In the genomic region with DNA sequence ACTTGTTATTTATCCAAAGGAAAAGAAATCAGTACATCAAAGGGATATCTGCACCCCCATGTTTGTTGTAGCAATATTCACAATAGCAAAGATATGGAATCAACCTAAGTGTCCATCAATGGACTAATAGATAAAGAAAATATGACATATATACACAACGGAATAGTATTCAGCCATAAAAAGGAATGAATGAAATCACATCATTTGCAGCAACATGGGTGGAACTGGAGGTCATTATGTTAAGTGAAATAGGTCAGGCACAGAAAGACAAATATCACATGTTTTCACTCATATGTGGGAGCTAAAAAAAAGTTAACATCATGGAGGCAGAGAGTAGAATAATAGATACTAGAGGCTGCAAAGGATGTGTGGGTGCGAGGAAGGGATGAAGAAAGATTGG, we compare ENCODE assay signal across 26 cellular contexts.
"Had no signal": no experiment of that assay in that cellular context is flagged by ENCODE, and none has a peak within 500 bp of the region (broad histone marks: within the 10 kb centered on the region; RNA-seq: fewer than 3 reads in every experiment).

No MANE protein-coding gene starts in this region.

- H3K4me1 ChIP-seq: colonic mucosa, gastrocnemius medialis, left lung, lower lobe of right lung had no signal

- H3K9me3 ChIP-seq: colonic mucosa, esophagus squamous epithelium, gastrocnemius medialis, heart right ventricle, left lung, lower lobe of right lung had no signal

- ATAC-seq: effector memory CD8-positive, alpha-beta T cell; esophagus mucosa; gastrocnemius medialis; heart right ventricle; left cardiac atrium; left lung; left ventricle myocardium superior; lower lobe of right lung; naive thymus-derived CD4-positive, alpha-beta T cell had no signal

- DNase-seq: colonic mucosa; cortex of kidney; effector CD8-positive, alpha-beta T cell; effector memory CD8-positive, alpha-beta T cell; endodermal cell; erythroblast; esophagus squamous epithelium; foreskin fibroblast; foreskin melanocyte; gastrocnemius medialis; glutamatergic neuron; head of caudate nucleus; heart right ventricle; hippocampal formation; left cardiac atrium; left lung; left ventricle myocardium superior; lower lobe of right lung; mesendoderm; midbrain; naive thymus-derived CD4-positive, alpha-beta T cell had no signal

- H3K27ac ChIP-seq: colonic mucosa, epithelial cell of prostate, esophagus squamous epithelium, gastrocnemius medialis, heart right ventricle, left lung, lower lobe of right lung had no signal

- FAIRE-seq: endometrium, islet of Langerhans, keratinocyte had no signal

- H3K36me3 ChIP-seq: colonic mucosa, esophagus squamous epithelium, gastrocnemius medialis, heart right ventricle, left lung, lower lobe of right lung had no signal

- H3K27me3 ChIP-seq: colonic mucosa, esophagus squamous epithelium, gastrocnemius medialis, heart right ventricle, left lung had no signal

- H3K4me3 ChIP-seq: colonic mucosa, esophagus squamous epithelium, gastrocnemius medialis, heart right ventricle, left lung, lower lobe of right lung had no signal
